ENCODE assay signal across 19 cellular contexts in the genomic region with DNA sequence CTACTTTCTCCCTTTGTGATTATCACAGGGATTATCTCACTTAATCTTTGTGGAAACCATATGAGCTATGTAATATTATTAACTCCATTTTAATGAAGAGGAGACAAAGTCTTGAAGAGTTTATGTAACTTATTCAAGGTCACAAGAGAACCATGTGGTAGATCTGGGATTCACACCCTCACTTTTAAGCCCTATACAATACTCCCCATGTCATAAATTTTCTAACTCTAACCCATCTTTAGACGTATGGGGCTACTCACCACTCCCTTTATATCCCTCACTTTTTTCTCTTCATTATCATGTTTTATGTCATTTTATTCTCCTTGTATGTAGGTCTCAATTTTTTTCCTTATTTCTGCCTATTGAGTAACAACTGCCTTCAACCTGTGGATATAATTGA.
A peak's percentile ranks its signal among the peaks of the same experiment; 100 is the strongest.
DNase-seq lines count a peak whose midpoint lies in the region; ATAC-seq and TF ChIP-seq lines count a peak whose summit lies in the region.
"Had no signal": no experiment of that assay in that cellular context is flagged by ENCODE, and none has a peak within 500 bp of the region (broad histone marks: within the 10 kb centered on the region; RNA-seq: fewer than 3 reads in every experiment).

No MANE protein-coding gene starts in this region.

- no peak for DNase-seq in activated T-cell treated with anti-CD3 and anti-CD28 coated beads, Interleukin-2, amount 50 U/mL, for 24 hours
- DNase-seq in activated T-cell treated with anti-CD3 and anti-CD28 coated beads, Interleukin-2, amount 50 U/mL, for 1 hour: no peak
- DNase-seq in activated CD8-positive, alpha-beta T cell treated with anti-CD3 and anti-CD28 coated beads for 36 hours: no peak
- no peak for DNase-seq in central memory CD8-positive, alpha-beta T cell (ENCODE audit: low spot score in 2 of 2)
- no peak for DNase-seq in NCI-H2227 (lab: John Stamatoyannopoulos, UW; ENCODE audit: unreplicated experiment)
- DNase-seq: ACHN, DMS79, KBM-7, NCI-H1105 treated with DMSO at 0.1 percent for 48 hours, NCI-H1694 treated with DMSO at 0.1 percent for 48 hours, NCI-H2227 treated with DMSO at 0.1 percent for 48 hours, NCI-H510A treated with DMSO at 0.1 percent for 48 hours, NCI-H82, SHP77 had no signal

- CTCF ChIA-PET in activated CD8-positive, alpha-beta T cell treated with anti-CD3 and anti-CD28 coated beads for 36 hours (lab: Charles Lee): interaction anchor here (0.7 to 1.8 kb wide), 7 partner anchors 9 to 117 kb away, joined by 3 to 6 read pairs (median 3); no protein-coding TSS in a partner anchor

- no peak overlapping the region for H3K4me3 Mint-ChIP-seq in activated T-cell treated with anti-CD3 and anti-CD28 coated beads, Interleukin-2, amount 50 U/mL, for 24 hours
- no peak overlapping the region for H3K4me3 Mint-ChIP-seq in activated CD8-positive, alpha-beta T cell treated with anti-CD3 and anti-CD28 coated beads for 36 hours
- H3K4me3 Mint-ChIP-seq in central memory CD8-positive, alpha-beta T cell: no peak overlapping the region
- H3K4me3 Mint-ChIP-seq: CD14-positive monocyte had no signal

- no peaks in the 10 kb centered on the region for H3K27me3 Mint-ChIP-seq in activated T-cell treated with anti-CD3 and anti-CD28 coated beads, Interleukin-2, amount 50 U/mL, for 24 hours
- H3K27me3 Mint-ChIP-seq in activated CD8-positive, alpha-beta T cell treated with anti-CD3 and anti-CD28 coated beads for 36 hours: peaks cover 3% of the 10 kb centered on the region
- no peaks in the 10 kb centered on the region for H3K27me3 Mint-ChIP-seq in central memory CD8-positive, alpha-beta T cell

- POLR2A ChIA-PET in activated CD8-positive, alpha-beta T cell treated with anti-CD3 and anti-CD28 coated beads for 36 hours (lab: Charles Lee): interaction anchor here (0.9 to 1.3 kb wide), 3 partner anchors 15 to 257 kb away, joined by 3 to 4 read pairs (median 3); no protein-coding TSS in a partner anchor

- H3K9me3 ChIP-seq in BLaER1 treated with 17β-estradiol and CSF1 and Interleukin-3, amounts not matched to agents 10 nM and 100 nM (replicated peaks in 1 of 11): peaks cover 8 to 19% (median 12%) of the 10 kb centered on the region in 11 experiments

- no peak overlapping the region for H3K9ac ChIP-seq in BLaER1 treated with 17β-estradiol and CSF1 and Interleukin-3, amounts not matched to agents 10 nM and 100 nM

- H3K4me1 Mint-ChIP-seq in activated T-cell treated with anti-CD3 and anti-CD28 coated beads, Interleukin-2, amount 50 U/mL, for 24 hours (ENCODE audit: low read depth): peaks cover 47% of the 10 kb centered on the region
- H3K4me1 Mint-ChIP-seq in activated CD8-positive, alpha-beta T cell treated with anti-CD3 and anti-CD28 coated beads for 36 hours (ENCODE audit: low read depth): peaks cover 42% of the 10 kb centered on the region
- peaks cover 19% of the 10 kb centered on the region for H3K4me1 Mint-ChIP-seq in central memory CD8-positive, alpha-beta T cell
- H3K4me1 Mint-ChIP-seq: CD14-positive monocyte had no signal

- H3K36me3 Mint-ChIP-seq in activated T-cell treated with anti-CD3 and anti-CD28 coated beads, Interleukin-2, amount 50 U/mL, for 24 hours (ENCODE audit: low read depth): peaks cover 19% of the 10 kb centered on the region
- H3K36me3 Mint-ChIP-seq in activated CD8-positive, alpha-beta T cell treated with anti-CD3 and anti-CD28 coated beads for 36 hours (ENCODE audit: low read depth): peaks cover 43% of the 10 kb centered on the region
- H3K36me3 Mint-ChIP-seq in central memory CD8-positive, alpha-beta T cell (ENCODE audit: insufficient read depth): no peaks in the 10 kb centered on the region
- H3K36me3 Mint-ChIP-seq: CD14-positive monocyte had no signal

- H3K27me3 ChIP-seq in BLaER1 treated with 17β-estradiol and CSF1 and Interleukin-3, amounts not matched to agents 10 nM and 100 nM: no peaks in the 10 kb centered on the region

- peaks cover 6 to 14% (median 12%) of the 10 kb centered on the region in 10 experiments; a peak in 16 of 20 replicates for H3K4me1 ChIP-seq in BLaER1 treated with 17β-estradiol and CSF1 and Interleukin-3, amounts not matched to agents 10 nM and 100 nM

- peak overlapping the region; percentile 92 for H3K27ac Mint-ChIP-seq in activated T-cell treated with anti-CD3 and anti-CD28 coated beads, Interleukin-2, amount 50 U/mL, for 24 hours
- peak overlapping the region; percentile 91 for H3K27ac Mint-ChIP-seq in activated CD8-positive, alpha-beta T cell treated with anti-CD3 and anti-CD28 coated beads for 36 hours
- peak overlapping the region; percentile 84 for H3K27ac Mint-ChIP-seq in central memory CD8-positive, alpha-beta T cell (ENCODE audit: low read depth)
- H3K27ac Mint-ChIP-seq: CD14-positive monocyte had no signal

- TF ChIP-seq CTCF in activated CD8-positive, alpha-beta T cell treated with anti-CD3 and anti-CD28 coated beads for 36 hours (IDR thresholded peaks at IDR 0.05): no peak

- H3K27ac ChIP-seq in BLaER1 treated with 17β-estradiol and CSF1 and Interleukin-3, amounts not matched to agents 10 nM and 100 nM: no peak overlapping the region

- H3K4me2 ChIP-seq in BLaER1 treated with 17β-estradiol and CSF1 and Interleukin-3, amounts not matched to agents 10 nM and 100 nM: peak overlapping the region; percentile 26 to 52 (median 43); a peak in 19 of 22 replicates

- H4K20me1 ChIP-seq in BLaER1 treated with 17β-estradiol and CSF1 and Interleukin-3, amounts not matched to agents 10 nM and 100 nM: no peaks in the 10 kb centered on the region

- H3K9me3 Mint-ChIP-seq in activated T-cell treated with anti-CD3 and anti-CD28 coated beads, Interleukin-2, amount 50 U/mL, for 24 hours: peaks cover 23% of the 10 kb centered on the region
- peaks cover 29% of the 10 kb centered on the region for H3K9me3 Mint-ChIP-seq in activated CD8-positive, alpha-beta T cell treated with anti-CD3 and anti-CD28 coated beads for 36 hours
- H3K9me3 Mint-ChIP-seq in central memory CD8-positive, alpha-beta T cell: no peaks in the 10 kb centered on the region

- H3K36me3 ChIP-seq in BLaER1 treated with 17β-estradiol and CSF1 and Interleukin-3, amounts not matched to agents 10 nM and 100 nM: no peaks in the 10 kb centered on the region; a peak in 1 of 22 replicates

- intact Hi-C loops in activated CD8-positive, alpha-beta T cell treated with anti-CD3 and anti-CD28 coated beads for 36 hours (cut with micrococcal nuclease): loop anchor here (5.0 kb wide), 2 partner anchors 57 to 87 kb away; no protein-coding TSS in a partner anchor

- no peak overlapping the region for H3K4me3 ChIP-seq in BLaER1 treated with 17β-estradiol and CSF1 and Interleukin-3, amounts not matched to agents 10 nM and 100 nM

- ATAC-seq in activated CD8-positive, alpha-beta T cell treated with anti-CD3 and anti-CD28 coated beads for 36 hours: peak; percentile 31
- ATAC-seq in central memory CD8-positive, alpha-beta T cell (replicated peaks; ENCODE audit: extremely low read depth, poor library complexity, severe bottlenecking): no peak
- ATAC-seq in GM21360 (IDR thresholded peaks at IDR 0.05; ENCODE audit: unreplicated experiment) (no peak), HG03108 (IDR thresholded peaks at IDR 0.05; ENCODE audit: unreplicated experiment) (no peak)
- ATAC-seq: HepG2 had no signal
